ENCODE assay signal across 16 cellular contexts in the genomic region with DNA sequence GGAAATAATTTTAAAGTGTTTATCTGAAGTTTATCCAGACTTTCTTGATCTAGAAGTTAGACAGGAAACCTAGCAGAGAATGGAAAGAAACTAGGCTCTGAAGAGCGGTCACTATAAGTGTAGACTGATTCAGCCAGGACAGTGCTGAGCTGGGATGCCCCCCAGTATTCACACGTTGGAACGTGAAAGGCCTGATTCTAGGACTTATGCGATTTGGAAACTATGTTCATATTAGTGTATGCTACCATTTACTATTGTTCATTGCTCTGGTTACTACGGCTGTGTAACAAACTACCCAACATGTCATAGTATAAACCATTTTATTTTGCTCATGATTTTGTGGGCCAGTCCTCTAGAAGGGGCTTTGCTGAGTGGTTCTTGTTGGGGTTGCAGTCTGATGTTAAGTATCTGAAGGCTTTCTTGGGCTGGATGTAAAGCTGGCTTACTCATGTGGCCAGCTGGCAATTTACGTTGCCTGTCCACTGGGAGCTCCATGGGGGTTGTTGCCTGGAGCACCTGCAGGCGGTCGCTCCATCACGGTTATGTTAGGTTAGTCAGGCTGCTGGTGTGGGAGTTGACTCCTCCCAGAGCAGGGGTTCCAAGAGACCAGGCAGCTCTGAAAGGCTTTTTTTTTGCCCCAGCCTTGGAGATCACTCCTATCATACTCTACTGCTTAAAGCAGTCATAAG.
DNase-seq lines count a peak whose midpoint lies in the region; ATAC-seq and TF ChIP-seq lines count a peak whose summit lies in the region.
"Had no signal": no experiment of that assay in that cellular context is flagged by ENCODE, and none has a peak within 500 bp of the region (broad histone marks: within the 10 kb centered on the region; RNA-seq: fewer than 3 reads in every experiment).

No MANE protein-coding gene starts in this region.

- H3K27me3 ChIP-seq in ascending aorta, result no peaks in the 10 kb centered on the region
- no peaks in the 10 kb centered on the region for H3K27me3 ChIP-seq in left ventricle myocardium inferior (ENCODE audit: low read depth)
- no peaks in the 10 kb centered on the region for H3K27me3 ChIP-seq in parathyroid adenoma (ENCODE audit: control insufficient read depth, insufficient read depth, low read length)
- H3K27me3 ChIP-seq in upper lobe of right lung, result no peaks in the 10 kb centered on the region

- DNase-seq in ascending aorta (ENCODE audit: low spot score in 2 of 2), result no peak
- DNase-seq in left ventricle myocardium inferior, result no peak
- no peak for DNase-seq in upper lobe of right lung
- no peak for DNase-seq in DMS153 treated with DMSO at 0.1 percent for 48 hours (lab: John Stamatoyannopoulos, UW; ENCODE audit: unreplicated experiment)
- DNase-seq in GM20000 (ENCODE audit: low spot score), result no peak
- DNase-seq: activated CD4-positive, alpha-beta T cell treated with anti-CD3 and anti-CD28 coated beads for 4 hours; C1 segment of cervical spinal cord; HFFc6; Kasumi-1; NCI-H1694 treated with DMSO at 0.1 percent for 48 hours; NCI-H526; stimulated activated CD4-positive, alpha-beta T cell treated with anti-CD3 and anti-CD28 coated beads, Interleukin-15, amount 100 ng/mL, for 24 hours; T-helper 17 cell had no signal

- H3K9me3 ChIP-seq in ascending aorta, result no peaks in the 10 kb centered on the region
- no peaks in the 10 kb centered on the region for H3K9me3 ChIP-seq in left ventricle myocardium inferior (replicated peaks)
- H3K9me3 ChIP-seq in parathyroid adenoma (ENCODE audit: control insufficient read depth, low read length), result no peaks in the 10 kb centered on the region
- H3K9me3 ChIP-seq in upper lobe of right lung, result no peaks in the 10 kb centered on the region

- H3K4me3 ChIP-seq in ascending aorta, result peak overlapping the region; percentile 5 to 47
- peak overlapping the region; percentile 46 for H3K4me3 ChIP-seq in left ventricle myocardium inferior
- no peak overlapping the region for H3K4me3 ChIP-seq in parathyroid adenoma (ENCODE audit: low read depth, low read length)
- H3K4me3 ChIP-seq in upper lobe of right lung, result no peak overlapping the region
- H3K4me3 ChIP-seq: lung had no signal

- ATAC-seq in upper lobe of right lung (no peak), HG03460 (IDR thresholded peaks at IDR 0.05; ENCODE audit: unreplicated experiment) (no peak)
- ATAC-seq: T-helper 17 cell had no signal

- TF ChIP-seq CTCF in ascending aorta (IDR thresholded peaks at IDR 0.05) (no peak), left ventricle myocardium inferior (IDR thresholded peaks at IDR 0.05; ENCODE audit: borderline replicate concordance) (no peak), parathyroid adenoma (IDR thresholded peaks at IDR 0.05) (no peak), upper lobe of right lung (IDR thresholded peaks at IDR 0.05) (no peak), GM20000 (IDR thresholded peaks at IDR 0.05; ENCODE audit: extremely low read depth, missing control alignments) (no peak)

- H2AFZ ChIP-seq in parathyroid adenoma, result no peak overlapping the region

- intact Hi-C loops in ascending aorta (cut with DNase I), result loop anchor here (5.0 to 10.0 kb wide), 3 partner anchors 98 to 139 kb away; partner anchors contain the start of gene NR1D2
- intact Hi-C loops in left ventricle myocardium inferior (cut with micrococcal nuclease), result no loop called here
- intact Hi-C loops in upper lobe of right lung (cut with DNase I), result no loop called here

- H3K4me1 ChIP-seq in ascending aorta (peaks cover 8 to 51% of the 10 kb centered on the region in 2 donors), left ventricle myocardium inferior (peaks cover 28% of the 10 kb centered on the region), parathyroid adenoma (no peaks in the 10 kb centered on the region), upper lobe of right lung (peaks cover 16% of the 10 kb centered on the region)

- H3K27ac ChIP-seq in ascending aorta (peak overlapping the region; percentile 91 to 94), left ventricle myocardium inferior (replicated peaks) (peak overlapping the region; percentile 84), parathyroid adenoma (peak overlapping the region; percentile 48), upper lobe of right lung (peak overlapping the region; percentile 73)

- H3K4me2 ChIP-seq in parathyroid adenoma (ENCODE audit: low read length), result no peak overlapping the region

- no peaks in the 10 kb centered on the region for H3K36me3 ChIP-seq in ascending aorta
- no peaks in the 10 kb centered on the region for H3K36me3 ChIP-seq in left ventricle myocardium inferior
- no peaks in the 10 kb centered on the region for H3K36me3 ChIP-seq in parathyroid adenoma (ENCODE audit: control insufficient read depth, insufficient read depth, low read length)
- no peaks in the 10 kb centered on the region for H3K36me3 ChIP-seq in upper lobe of right lung

- no peaks in the 10 kb centered on the region for H3K79me2 ChIP-seq in parathyroid adenoma

- H3K9ac ChIP-seq in parathyroid adenoma, result no peak overlapping the region

Comparison
In these comparisons a context has a peak if more than half of its experiments do, and no peak if none do; other contexts are left out.
1. H3K4me3 ChIP-seq: peak in ascending aorta (2 of 2) and left ventricle myocardium inferior (single experiment); none in parathyroid adenoma (single experiment) and upper lobe of right lung (single experiment).
2. Peak in every context shown above with its lines, with median percentiles within 50 percentile points of each other: H3K27ac ChIP-seq.